ENCODE assay signal across 1 cellular context in genomic region chr11:118907051-118907748, GRCh38.
A peak's percentile ranks its signal among the peaks of the same experiment; 100 is the strongest.
TF ChIP-seq lines count a peak whose summit lies in the region.

No MANE protein-coding gene starts in this region.

TF ChIP-seq in HepG2, 621 proteins besides CTCF, POLR2A, EP300 and RAD21 (continued from another document and continues in another):
- TF ChIP-seq ZBTB37 (CRISPR knock-in tag; IDR thresholded peaks at IDR 0.05) (no peak), TBX3 (IDR thresholded peaks at IDR 0.05; ENCODE audit: borderline replicate concordance) (no peak), TOE1 (CRISPR knock-in tag; IDR thresholded peaks at IDR 0.05) (no peak), GPN1 (CRISPR knock-in tag; IDR thresholded peaks at IDR 0.05; ENCODE audit: borderline replicate concordance) (no peak), DBP (CRISPR knock-in tag; IDR thresholded peaks at IDR 0.05; ENCODE audit: not compliant biosample characterization) (no peak), TCF12 (IDR thresholded peaks at IDR 0.05) (no peak), TCF12 (CRISPR knock-in tag; IDR thresholded peaks at IDR 0.05) (no peak), GTF3A (CRISPR knock-in tag; conservative IDR thresholded peaks at IDR 0.05) (no peak), ONECUT2 (CRISPR knock-in tag; IDR thresholded peaks at IDR 0.05) (no peak), ZNF282 (IDR thresholded peaks at IDR 0.05; ENCODE audit: partially characterized antibody) (no peak), CBX5 (CRISPR knock-in tag; IDR thresholded peaks at IDR 0.05; ENCODE audit: borderline replicate concordance) (peak; percentile 90; the same call in 1 of the 2 replicates), ZNF670 (CRISPR knock-in tag; IDR thresholded peaks at IDR 0.05; ENCODE audit: borderline replicate concordance) (peak; percentile 38; the same call in 1 of the 2 replicates), ZNF263 (CRISPR knock-in tag; IDR thresholded peaks at IDR 0.05) (no peak), ZNF331 (CRISPR knock-in tag; IDR thresholded peaks at IDR 0.05) (0 out of 2 replicates have a peak, but pooled peaks have one; percentile 40), PRPF4 (IDR thresholded peaks at IDR 0.05; ENCODE audit: low read depth, low read length, poor library complexity, severe bottlenecking) (no peak), ZNF160 (CRISPR knock-in tag; IDR thresholded peaks at IDR 0.05) (no peak), HNF1A (IDR thresholded peaks at IDR 0.05; ENCODE audit: low read depth) (no peak), HNF1A (CRISPR knock-in tag; IDR thresholded peaks at IDR 0.05; ENCODE audit: borderline replicate concordance) (no peak), ZNF644 (CRISPR knock-in tag; IDR thresholded peaks at IDR 0.05; ENCODE audit: low read depth) (no peak), RXRA (CRISPR knock-in tag; IDR thresholded peaks at IDR 0.05) (peak; percentile 71; the same call in 1 of the 2 replicates), ZNF597 (CRISPR knock-in tag; IDR thresholded peaks at IDR 0.05) (no peak), CBX1 (IDR thresholded peaks at IDR 0.05; ENCODE audit: low read depth) (no peak), ZNF607 (CRISPR knock-in tag; IDR thresholded peaks at IDR 0.05; ENCODE audit: borderline replicate concordance) (no peak), PAXIP1 (CRISPR knock-in tag; conservative IDR thresholded peaks at IDR 0.05) (no peak), ELF4 (CRISPR knock-in tag; IDR thresholded peaks at IDR 0.05; ENCODE audit: borderline replicate concordance) (no peak), SP4 (CRISPR knock-in tag; IDR thresholded peaks at IDR 0.05) (no peak), ZFP91 (CRISPR knock-in tag; IDR thresholded peaks at IDR 0.05; ENCODE audit: borderline replicate concordance) (peak; percentile 61; the same call in 1 of the 2 replicates), KLF16 (CRISPR knock-in tag; IDR thresholded peaks at IDR 0.05) (peak in 1 of 2 experiments; percentile 75; a peak in 2 of 4 replicates), NFE2 (CRISPR knock-in tag; IDR thresholded peaks at IDR 0.05) (no peak), FOXA3 (CRISPR knock-in tag; IDR thresholded peaks at IDR 0.05) (peak; percentile 48; the same call in 1 of the 2 replicates), KLF9 (CRISPR knock-in tag; IDR thresholded peaks at IDR 0.05; ENCODE audit: low read depth) (no peak), HOXA9 (CRISPR knock-in tag; IDR thresholded peaks at IDR 0.05; ENCODE audit: borderline replicate concordance) (no peak), ZNF224 (CRISPR knock-in tag; IDR thresholded peaks at IDR 0.05) (no peak), KDM1A (CRISPR knock-in tag; IDR thresholded peaks at IDR 0.05) (no peak), ZNF780A (CRISPR knock-in tag; IDR thresholded peaks at IDR 0.05) (no peak), ARID5B (CRISPR knock-in tag; IDR thresholded peaks at IDR 0.05) (peak; percentile 43), IKZF5 (CRISPR knock-in tag; IDR thresholded peaks at IDR 0.05) (peak; percentile 50; the same call in 1 of the 2 replicates), NR0B2 (CRISPR knock-in tag; IDR thresholded peaks at IDR 0.05) (no peak), GATA4 (IDR thresholded peaks at IDR 0.05; ENCODE audit: borderline replicate concordance, low read depth) (no peak), ZBTB34 (CRISPR knock-in tag; IDR thresholded peaks at IDR 0.05) (no peak), NKX3-1 (CRISPR knock-in tag; IDR thresholded peaks at IDR 0.05) (no peak), ZNF703 (CRISPR knock-in tag; IDR thresholded peaks at IDR 0.05; ENCODE audit: borderline replicate concordance) (no peak), SCMH1 (CRISPR knock-in tag; IDR thresholded peaks at IDR 0.05; ENCODE audit: borderline replicate concordance) (no peak), KDM3A (CRISPR knock-in tag; IDR thresholded peaks at IDR 0.05; ENCODE audit: low read depth) (peak; percentile 98)
